15 cellular contexts compared by ENCODE assay signal in the genomic region with DNA sequence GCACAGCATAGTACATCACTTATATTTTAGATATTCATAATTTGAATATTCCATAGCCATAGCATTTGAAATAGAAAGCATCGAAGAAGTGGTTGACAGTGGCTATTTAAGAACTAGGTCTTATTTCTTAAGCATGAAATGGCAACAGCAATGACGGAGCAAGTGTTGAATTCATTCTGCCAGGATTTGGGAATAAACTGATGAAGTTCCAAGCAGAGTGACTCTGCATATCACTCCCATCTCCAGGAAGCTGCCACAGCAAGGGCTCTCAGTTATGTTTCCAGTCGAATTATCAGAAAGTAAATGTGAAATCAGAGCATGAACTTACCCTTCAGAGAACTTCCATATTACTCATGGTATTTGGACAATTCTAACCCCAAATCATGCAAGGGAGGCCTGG.
A peak's percentile ranks its signal among the peaks of the same experiment; 100 is the strongest.
DNase-seq lines count a peak whose midpoint lies in the region; ATAC-seq, FAIRE-seq and TF ChIP-seq lines count a peak whose summit lies in the region.
"Had no signal": no experiment of that assay in that cellular context is flagged by ENCODE, and none has a peak within 500 bp of the region (broad histone marks: within the 10 kb centered on the region; RNA-seq: fewer than 3 reads in every experiment).

No MANE protein-coding gene starts in this region.

- no peak overlapping the region for H2BK120ac ChIP-seq in H1 (replicated peaks; ENCODE audit: low read depth, low read length)

- H3K18ac ChIP-seq in H1 (ENCODE audit: extremely low read depth, low read length): no peak overlapping the region

- H3K27me3 ChIP-seq in GM23338 (ENCODE audit: insufficient read depth) (no peaks in the 10 kb centered on the region), H1 (replicated peaks in 1 of 4; ENCODE audit: control insufficient read depth in 3 of 4, extremely low read depth in 1 of 4, insufficient read depth in 3 of 4, low read length in 3 of 4) (no peaks in the 10 kb centered on the region), thoracic aorta (replicated peaks; ENCODE audit: insufficient read depth) (no peaks in the 10 kb centered on the region)
- H3K27me3 ChIP-seq: BE2C had no signal

- H3K4ac ChIP-seq in H1 (replicated peaks; ENCODE audit: insufficient read length, low read depth, low read length): no peak overlapping the region

- H3K23ac ChIP-seq in H1 (ENCODE audit: insufficient read length): no peak overlapping the region

- no peaks in the 10 kb centered on the region for H3K36me3 ChIP-seq in GM23338 (ENCODE audit: insufficient read depth)
- H3K36me3 ChIP-seq in H1 (ENCODE audit: control insufficient read depth in 2 of 4, insufficient read depth in 4 of 4, low read length in 3 of 4): no peaks in the 10 kb centered on the region
- no peaks in the 10 kb centered on the region for H3K36me3 ChIP-seq in thoracic aorta
- H3K36me3 ChIP-seq: BE2C, HAP-1 had no signal

- H3K27me3 Mint-ChIP-seq in GM23338 (ENCODE audit: insufficient read depth, low read depth, poor library complexity): peaks cover 8% of the 10 kb centered on the region
- H3K27me3 Mint-ChIP-seq: CD4-positive, alpha-beta memory T cell had no signal

- no peak overlapping the region for H4K8ac ChIP-seq in H1 (ENCODE audit: extremely low read depth, insufficient read depth, low read length)

- POLR2A ChIA-PET in H1 (lab: Charles Lee; ENCODE audit: partially characterized antibody): no interaction called here

- no peak overlapping the region for H3K9ac ChIP-seq in H1 (replicated peaks in 1 of 4; ENCODE audit: extremely low read depth in 1 of 4, low read depth in 3 of 4, low read length in 3 of 4)

- no peak for ATAC-seq in GM23338
- peak; percentile 33 for ATAC-seq in thoracic aorta (ENCODE audit: insufficient number of reproducible peaks, low FRiP score, low read depth)
- no peak for ATAC-seq in stimulated activated effector memory CD8-positive, alpha-beta T cell treated with anti-CD3 and anti-CD28 coated beads, Interleukin-12 subunit alpha, Interleukin-12 subunit beta, amount 100 ng/mL, for 72 hours
- no peak for ATAC-seq in SK-N-SH treated with all-trans-retinoic acid at 6 μM for 48 hours
- ATAC-seq: GM12878 had no signal

- H4K5ac ChIP-seq in H1 (ENCODE audit: insufficient read length, low read depth, low read length): no peak overlapping the region

- no peak overlapping the region for H3K56ac ChIP-seq in H1 (replicated peaks; ENCODE audit: insufficient read length, low read depth, low read length)

- H3K9me2 ChIP-seq in GM23338 (ENCODE audit: insufficient read depth): no peaks in the 10 kb centered on the region

- no peak overlapping the region for H2BK15ac ChIP-seq in H1 (ENCODE audit: low read length)

- no peak overlapping the region for H2AK5ac ChIP-seq in H1 (ENCODE audit: low read depth, low read length)

- no peaks in the 10 kb centered on the region for H3K36me3 Mint-ChIP-seq in GM23338 (ENCODE audit: low read depth)
- peaks cover 9% of the 10 kb centered on the region for H3K36me3 Mint-ChIP-seq in stimulated activated effector memory CD8-positive, alpha-beta T cell treated with anti-CD3 and anti-CD28 coated beads, Interleukin-12 subunit alpha, Interleukin-12 subunit beta, amount 100 ng/mL, for 72 hours
- H3K36me3 Mint-ChIP-seq: CD4-positive, alpha-beta memory T cell had no signal

- no peak overlapping the region for H4K91ac ChIP-seq in H1 (replicated peaks; ENCODE audit: insufficient read length, low read length)

- no peak for FAIRE-seq in H1 (lab: Jason Lieb, UNC)
- FAIRE-seq: GM12878 had no signal

- TF ChIP-seq POLR2A in H1 (IDR thresholded peaks at IDR 0.05; ENCODE audit: control extremely low read depth in 1 of 2, low read depth in 2 of 2, low read length in 2 of 2): no peak

- H3K4me2 ChIP-seq in GM23338: no peak overlapping the region
- no peak overlapping the region for H3K4me2 ChIP-seq in H1 (ENCODE audit: insufficient read depth in 1 of 2, low read depth in 2 of 2, low read length in 2 of 2)

- no peaks in the 10 kb centered on the region for H3K23me2 ChIP-seq in H1 (ENCODE audit: low read depth, low read length)

- H3K27ac Mint-ChIP-seq in GM23338: peak overlapping the region; percentile 70; the same call in 1 of the 2 replicates
- no peak overlapping the region for H3K27ac Mint-ChIP-seq in stimulated activated effector memory CD8-positive, alpha-beta T cell treated with anti-CD3 and anti-CD28 coated beads, Interleukin-12 subunit alpha, Interleukin-12 subunit beta, amount 100 ng/mL, for 72 hours
- H3K27ac Mint-ChIP-seq: CD4-positive, alpha-beta memory T cell had no signal

- H3K79me1 ChIP-seq in H1 (ENCODE audit: low read depth, low read length): no peaks in the 10 kb centered on the region

- H3K4me3 ChIP-seq in GM23338 (no peak overlapping the region), H1 (ENCODE audit: extremely low read depth in 1 of 4, insufficient read depth in 2 of 4, low read depth in 3 of 4, low read length in 4 of 4) (no peak overlapping the region), thoracic aorta (no peak overlapping the region)
- H3K4me3 ChIP-seq: GM12878, HAP-1 had no signal

- H3K4me3 Mint-ChIP-seq in GM23338: no peak overlapping the region
- no peak overlapping the region for H3K4me3 Mint-ChIP-seq in stimulated activated effector memory CD8-positive, alpha-beta T cell treated with anti-CD3 and anti-CD28 coated beads, Interleukin-12 subunit alpha, Interleukin-12 subunit beta, amount 100 ng/mL, for 72 hours
- H3K4me3 Mint-ChIP-seq: CD4-positive, alpha-beta memory T cell had no signal

- no peak for DNase-seq in GM23338 (ENCODE audit: low spot score)
- DNase-seq in H1 (ENCODE audit: low read depth in 1 of 2, low spot score in 2 of 2): no peak
- DNase-seq in medulla oblongata (ENCODE audit: extremely low spot score): peak; percentile 12
- no peak for DNase-seq in thoracic aorta (ENCODE audit: low spot score)
- no peak for DNase-seq in stimulated activated effector memory CD8-positive, alpha-beta T cell treated with anti-CD3 and anti-CD28 coated beads, Interleukin-12 subunit alpha, Interleukin-12 subunit beta, amount 100 ng/mL, for 72 hours (ENCODE audit: low spot score in 2 of 2)
- DNase-seq in activated CD4-positive, alpha-beta T cell treated with anti-CD3 and anti-CD28 coated beads for 48 hours: no peak
- DNase-seq: BE2C; CD4-positive, alpha-beta memory T cell; DMS79; GOT3 had no signal

- H2BK12ac ChIP-seq in H1 (ENCODE audit: low read depth, low read length): 0 out of 2 replicates have a peak overlapping the region, but pooled peaks have one; percentile 12

- H2AFZ ChIP-seq in GM23338: no peak overlapping the region
- no peak overlapping the region for H2AFZ ChIP-seq in H1 (ENCODE audit: low read length)

- TF ChIP-seq RAD21 in H1 (IDR thresholded peaks at IDR 0.05 in 1 of 2, conservative IDR thresholded peaks at IDR 0.05 in 1 of 2; ENCODE audit: low read depth in 2 of 2, low read length in 2 of 2): no peak

- TF ChIP-seq CTCF in GM23338 (conservative IDR thresholded peaks at IDR 0.05; ENCODE audit: low read depth in 2 of 2) (no peak), H1 (IDR thresholded peaks at IDR 0.05; ENCODE audit: control extremely low read depth in 1 of 3, insufficient read depth in 1 of 3, low read depth in 1 of 3, low read length in 3 of 3) (no peak), thoracic aorta (IDR thresholded peaks at IDR 0.05) (no peak)

- H3F3A ChIP-seq in GM23338 (replicated peaks; ENCODE audit: low read depth): no peaks in the 10 kb centered on the region

- H2BK5ac ChIP-seq in H1 (ENCODE audit: low read depth, low read length): no peak overlapping the region

- H3K9me3 ChIP-seq in H1 (ENCODE audit: insufficient read depth in 2 of 2, low read depth in 1 of 2, low read length in 1 of 2): no peaks in the 10 kb centered on the region
- no peaks in the 10 kb centered on the region for H3K9me3 ChIP-seq in thoracic aorta
- H3K9me3 ChIP-seq: BE2C, HAP-1 had no signal

- no peak overlapping the region for H3K14ac ChIP-seq in H1 (ENCODE audit: insufficient read length)

- H3K27ac ChIP-seq in GM23338 (ENCODE audit: low read depth) (no peak overlapping the region), H1 (ENCODE audit: low read depth, low read length) (no peak overlapping the region), thoracic aorta (peak overlapping the region in 1 of 2 donors; percentile 25)
- H3K27ac ChIP-seq: C4-2B, HL-60 had no signal

- CTCF ChIA-PET in H1 (lab: Charles Lee; ENCODE audit: partially characterized antibody): interaction anchor here (1.0 kb wide), 1 partner anchor 51 kb away, joined by 3 read pairs; no protein-coding TSS in a partner anchor

- TF ChIP-seq EP300 in H1 (IDR thresholded peaks at IDR 0.05; ENCODE audit: borderline replicate concordance in 1 of 2, low read depth in 2 of 2, low read length in 2 of 2): no peak

- H3K4me1 Mint-ChIP-seq in GM23338: peaks cover 51% of the 10 kb centered on the region
- H3K4me1 Mint-ChIP-seq in stimulated activated effector memory CD8-positive, alpha-beta T cell treated with anti-CD3 and anti-CD28 coated beads, Interleukin-12 subunit alpha, Interleukin-12 subunit beta, amount 100 ng/mL, for 72 hours: peaks cover 1% of the 10 kb centered on the region
- H3K4me1 Mint-ChIP-seq: CD4-positive, alpha-beta memory T cell had no signal

- 84% methylated on average over 3 of the region's 3 CpGs; no CpG with 5 or more reads in 1 of the 2 experiments for WGBS in H1 (ENCODE audit: extremely low coverage in 1 of 2, insufficient coverage in 1 of 2, insufficient read length in 1 of 2, insufficient replicate concordance in 2 of 2, low coverage in 1 of 2, low lambda C conversion rate in 2 of 2, missing lambda C conversion rate in 1 of 2), 2 experiments

- H3K4me1 ChIP-seq in GM23338 (ENCODE audit: insufficient read depth) (peaks cover 30% of the 10 kb centered on the region), H1 (replicated peaks in 1 of 4; ENCODE audit: control insufficient read depth in 3 of 4, insufficient read depth in 4 of 4, low read length in 3 of 4) (peaks cover 2 to 9% (median 6%) of the 10 kb centered on the region in 4 experiments; a peak in 6 of 7 replicates), thoracic aorta (ENCODE audit: control insufficient read depth in 1 of 2, low read depth in 2 of 2) (peaks cover 10 to 33% of the 10 kb centered on the region in 2 donors)
- H3K4me1 ChIP-seq: BE2C, HAP-1 had no signal

- no peak overlapping the region for H2BK20ac ChIP-seq in H1 (ENCODE audit: low read length)

- no peaks in the 10 kb centered on the region for H3K9me3 Mint-ChIP-seq in GM23338
- peaks cover under 1% of the 10 kb centered on the region for H3K9me3 Mint-ChIP-seq in stimulated activated effector memory CD8-positive, alpha-beta T cell treated with anti-CD3 and anti-CD28 coated beads, Interleukin-12 subunit alpha, Interleukin-12 subunit beta, amount 100 ng/mL, for 72 hours

- H4K20me1 ChIP-seq in GM23338 (replicated peaks; ENCODE audit: insufficient read depth) (no peaks in the 10 kb centered on the region), H1 (replicated peaks in 1 of 2; ENCODE audit: control insufficient read depth in 1 of 2, insufficient read depth in 2 of 2, low read length in 2 of 2) (no peaks in the 10 kb centered on the region)

- H3K79me2 ChIP-seq in GM23338 (replicated peaks; ENCODE audit: insufficient read depth): no peaks in the 10 kb centered on the region
- H3K79me2 ChIP-seq in H1 (ENCODE audit: control insufficient read depth in 1 of 2, insufficient read depth in 2 of 2, low read length in 2 of 2): no peaks in the 10 kb centered on the region

TF ChIP-seq in H1, 55 proteins besides CTCF, POLR2A, EP300 and RAD21 (continues in another document):
- no peak for TF ChIP-seq SIX5 (IDR thresholded peaks at IDR 0.05; ENCODE audit: low read depth, low read length)

TF ChIP-seq in SK-N-SH treated with all-trans-retinoic acid at 6 μM for 48 hours, 23 proteins besides CTCF, POLR2A, EP300 and RAD21 (continues in another document):
- no peak for TF ChIP-seq CSDC2 (CRISPR knock-in tag; IDR thresholded peaks at IDR 0.05)
